Comparison of ENCODE assay signal across 14 cellular contexts in genomic region chr2:21452678-21453077, GRCh38.
"Had no signal": no experiment of that assay in that cellular context is flagged by ENCODE, and none has a peak within 500 bp of the region (broad histone marks: within the 10 kb centered on the region; RNA-seq: fewer than 3 reads in every experiment).

No MANE protein-coding gene starts in this region.

- H3K4me1 Mint-ChIP-seq: activated T-helper 17 cell treated with anti-CD3 and anti-CD28 coated beads, Interleukin-2, amount 50 U/mL, for 72 hours; memory B cell; nephron had no signal

- H3K9me3 Mint-ChIP-seq: memory B cell had no signal

- H3K4me1 ChIP-seq: colonic mucosa, uterus had no signal

- ATAC-seq: activated T-helper 17 cell treated with anti-CD3 and anti-CD28 coated beads, Interleukin-2, amount 50 U/mL, for 72 hours; heart left ventricle had no signal

- H3K27ac ChIP-seq: cardiac muscle cell, colonic mucosa, heart left ventricle, left ventricle myocardium inferior, uterus had no signal

- H3K9me3 ChIP-seq: colonic mucosa, tibial artery, uterus had no signal

- H3K27me3 ChIP-seq: cardiac muscle cell, colonic mucosa, heart left ventricle, tibial artery, uterus had no signal

- H3K4me3 Mint-ChIP-seq: activated naive CD4-positive, alpha-beta T cell treated with anti-CD3 and anti-CD28 coated beads for 36 hours; activated T-helper 17 cell treated with anti-CD3 and anti-CD28 coated beads, Interleukin-2, amount 50 U/mL, for 72 hours; memory B cell; nephron had no signal

- H3K27me3 Mint-ChIP-seq: activated T-helper 17 cell treated with anti-CD3 and anti-CD28 coated beads, Interleukin-2, amount 50 U/mL, for 72 hours; memory B cell had no signal

- H3K36me3 Mint-ChIP-seq: memory B cell had no signal

- H3K4me3 ChIP-seq: cardiac muscle cell, colonic mucosa, heart left ventricle, left ventricle myocardium inferior, tibial artery, uterus had no signal

- H3K36me3 ChIP-seq: cardiac muscle cell, colonic mucosa, heart left ventricle, left ventricle myocardium inferior, tibial artery, uterus had no signal

- DNase-seq: activated CD4-positive, alpha-beta T cell treated with anti-CD3 and anti-CD28 coated beads for 48 hours; activated naive CD4-positive, alpha-beta T cell treated with anti-CD3 and anti-CD28 coated beads for 36 hours; colonic mucosa; foreskin melanocyte; heart left ventricle; kidney; left ventricle myocardium inferior; stimulated activated CD4-positive, alpha-beta T cell treated with anti-CD3 and anti-CD28 coated beads, Interleukin-4, amount 100 ng/mL, for 1 hour; tibial artery; uterus had no signal

- H3K27ac Mint-ChIP-seq: activated naive CD4-positive, alpha-beta T cell treated with anti-CD3 and anti-CD28 coated beads for 36 hours; activated T-helper 17 cell treated with anti-CD3 and anti-CD28 coated beads, Interleukin-2, amount 50 U/mL, for 72 hours; memory B cell; nephron had no signal
